ENCODE assay signal across 1 cellular context in genomic region chr9:78669591-78669990, GRCh38.
TF ChIP-seq lines count a peak whose summit lies in the region.

No MANE protein-coding gene starts in this region.

TF ChIP-seq in IMR-90, 13 proteins besides CTCF, POLR2A, EP300 and RAD21 (continued from another document):
- TF ChIP-seq ELK1 (IDR thresholded peaks at IDR 0.05; ENCODE audit: borderline replicate concordance, low read depth, low read length) (no peak), NFE2L2 (IDR thresholded peaks at IDR 0.05; ENCODE audit: low read depth, low read length) (no peak)
TF ChIP-seq in IMR-90: peak in this region for 0.
